1 cellular context compared by ENCODE assay signal in the genomic region with DNA sequence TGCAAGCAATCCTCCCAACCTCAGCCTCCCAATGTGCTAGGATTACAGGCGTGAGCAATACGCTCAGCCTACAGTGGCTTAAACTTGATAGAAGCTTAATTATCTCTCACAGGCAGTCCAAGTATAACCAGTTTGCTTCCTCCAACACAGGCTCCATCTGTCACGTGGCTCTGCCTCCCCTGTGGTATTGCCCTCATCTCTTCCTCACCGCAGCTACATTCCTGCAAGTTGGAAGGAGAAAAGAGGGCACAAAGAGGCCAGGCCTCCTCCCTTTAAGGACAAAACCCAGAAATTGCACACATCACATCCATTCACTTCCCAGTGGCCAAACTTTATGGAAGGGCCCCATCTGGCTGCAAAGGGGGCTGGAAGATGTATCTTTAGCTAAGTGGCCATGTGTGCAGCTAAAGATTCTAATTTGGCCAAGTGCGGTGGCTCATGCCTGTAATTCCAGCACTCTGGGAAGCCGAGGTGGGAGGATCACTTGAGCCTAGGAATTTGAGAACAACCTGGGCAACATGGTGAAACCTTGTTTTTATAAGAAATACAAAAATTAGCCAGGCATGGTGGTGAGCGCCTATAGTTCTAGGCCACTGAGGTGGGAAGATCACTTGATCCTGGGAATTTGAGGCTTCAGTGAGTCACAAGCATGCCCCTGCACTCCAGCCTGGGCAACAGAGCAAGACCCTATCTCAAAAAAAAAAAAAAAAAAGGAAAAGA.
TF ChIP-seq lines count a peak whose summit lies in the region.

No MANE protein-coding gene starts in this region.

TF ChIP-seq in GM12891, 5 proteins besides CTCF, POLR2A, EP300 and RAD21 (continued from another document):
- no peak for TF ChIP-seq SPI1 (IDR thresholded peaks at IDR 0.05; ENCODE audit: low read depth, low read length)
